Comparison of ENCODE assay signal across 8 cellular contexts in the genomic region with DNA sequence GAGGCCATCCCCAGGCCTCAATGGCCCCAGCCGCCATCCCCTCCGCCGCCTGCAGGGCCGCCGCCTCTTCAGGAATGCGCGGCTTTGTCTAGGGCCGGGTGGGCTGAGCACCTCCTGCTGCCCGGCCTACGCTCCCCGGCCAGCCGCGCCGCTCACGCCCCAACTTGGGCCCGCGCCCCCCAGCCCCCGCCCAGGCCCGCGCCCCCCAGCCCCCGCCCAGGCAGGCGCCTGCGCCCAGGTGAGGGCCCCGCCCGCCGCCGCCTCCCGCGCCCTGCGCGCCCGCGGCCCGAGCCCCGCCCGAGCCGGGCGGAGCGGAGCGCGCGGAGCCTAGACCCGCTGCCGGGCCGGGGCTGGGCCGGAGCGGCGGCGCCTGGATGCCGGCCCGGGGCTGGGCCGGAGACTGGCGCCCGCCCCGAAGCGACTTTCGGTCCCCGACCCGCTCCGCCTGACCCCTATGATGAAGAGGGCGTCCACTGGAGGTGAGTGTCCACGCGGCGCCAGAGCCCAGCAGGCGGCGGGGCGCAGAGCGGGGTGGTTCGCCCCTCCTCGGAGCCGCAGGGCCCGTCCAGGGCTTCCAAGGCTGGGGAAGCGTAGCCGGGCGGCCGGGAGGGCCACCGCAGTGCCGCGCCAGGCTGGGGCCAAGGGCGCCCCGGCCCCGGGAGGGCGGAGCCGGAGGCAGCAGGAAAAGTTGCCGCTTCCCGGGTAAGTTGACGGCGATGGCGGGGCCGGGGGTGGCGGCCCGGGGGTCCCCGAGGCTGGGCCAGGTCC. TPM values are rescaled to one million over a fixed set of nuclear protein-coding genes. Genes with fewer than 3 reads are reported as not detected.
A peak's percentile ranks its signal among the peaks of the same experiment; 100 is the strongest.
DNase-seq lines count a peak whose midpoint lies in the region; ATAC-seq and TF ChIP-seq lines count a peak whose summit lies in the region.

No MANE protein-coding gene starts in this region.

- TF ChIP-seq CTCF in breast epithelium (IDR thresholded peaks at IDR 0.05) = no peak
- TF ChIP-seq CTCF in transverse colon (IDR thresholded peaks at IDR 0.05) = peak in 1 of 5 experiments; percentile 12

- TF ChIP-seq RAD21 in Ishikawa (IDR thresholded peaks at IDR 0.05; ENCODE audit: low read depth) = no peak

- 2% methylated on average over 34 of the region's 93 CpGs; no CpG with 5 or more reads in 1 of the 2 donors for WGBS in transverse colon (ENCODE audit: low coverage in 1 of 2), 2 donors

- H3K4me3 ChIP-seq in breast epithelium = peak overlapping the region; percentile 50 to 76 (median 62)
- H3K4me3 ChIP-seq in transverse colon = peak overlapping the region; percentile 14 to 75 (median 28)
- no peak overlapping the region for H3K4me3 ChIP-seq in CD4-positive, alpha-beta memory T cell (ENCODE audit: low read length in 2 of 2)

- CTCF ChIA-PET in CD4-positive, alpha-beta memory T cell (lab: Charles Lee; ENCODE audit: partially characterized antibody) = no interaction called here

- H3K27me3 ChIP-seq in breast epithelium = peaks cover 0 to 5% of the 10 kb centered on the region in 2 donors
- H3K27me3 ChIP-seq in transverse colon = peaks cover 37% of the 10 kb centered on the region
- H3K27me3 ChIP-seq in CD4-positive, alpha-beta memory T cell (ENCODE audit: insufficient read depth, low read length) = peaks cover 7% of the 10 kb centered on the region

- TF ChIP-seq EP300 in Ishikawa (IDR thresholded peaks at IDR 0.05; ENCODE audit: borderline replicate concordance) = no peak
- TF ChIP-seq EP300 in transverse colon (IDR thresholded peaks at IDR 0.05; ENCODE audit: low read depth) = no peak

- H3K4me1 Mint-ChIP-seq in CD4-positive, alpha-beta memory T cell = peaks cover 0 to 5% (median under 1%) of the 10 kb centered on the region in 4 donors

- no peak for ATAC-seq in HG02678 (IDR thresholded peaks at IDR 0.05; ENCODE audit: unreplicated experiment)

- H3K36me3 Mint-ChIP-seq in CD4-positive, alpha-beta memory T cell = no peaks in the 10 kb centered on the region

- no peak overlapping the region for H3K4me3 Mint-ChIP-seq in CD4-positive, alpha-beta memory T cell

- intact Hi-C loops in breast epithelium (cut with DNase I; ENCODE audit: low total_unique reads) = no loop called here
- intact Hi-C loops in transverse colon (cut with DNase I; ENCODE audit: low total_unique reads) = no loop called here
- intact Hi-C loops in CD4-positive, alpha-beta memory T cell (cut with micrococcal nuclease) = no loop called here

- peaks cover 12% of the 10 kb centered on the region in 2 donors for H3K27me3 Mint-ChIP-seq in CD4-positive, alpha-beta memory T cell

- H3K36me3 ChIP-seq in breast epithelium (no peaks in the 10 kb centered on the region), transverse colon (no peaks in the 10 kb centered on the region)
- H3K36me3 ChIP-seq in CD4-positive, alpha-beta memory T cell (ENCODE audit: insufficient read depth, low read length) = no peaks in the 10 kb centered on the region

- H3K27ac Mint-ChIP-seq in CD4-positive, alpha-beta memory T cell = no peak overlapping the region

- peaks cover 0 to 1% (median 0%) of the 10 kb centered on the region in 8 donors for H3K9me3 Mint-ChIP-seq in CD4-positive, alpha-beta memory T cell

- no peaks in the 10 kb centered on the region for H3K9me3 ChIP-seq in breast epithelium
- H3K9me3 ChIP-seq in transverse colon = no peaks in the 10 kb centered on the region
- H3K9me3 ChIP-seq in CD4-positive, alpha-beta memory T cell (ENCODE audit: control insufficient read depth in 1 of 2, low read length in 2 of 2) = no peaks in the 10 kb centered on the region

- no peak overlapping the region for H3K27ac ChIP-seq in breast epithelium
- no peak overlapping the region for H3K27ac ChIP-seq in transverse colon
- H3K27ac ChIP-seq in CD4-positive, alpha-beta memory T cell (ENCODE audit: low read depth, low read length) = no peak overlapping the region

- DNase-seq in COLO668 (lab: John Stamatoyannopoulos, UW; ENCODE audit: unreplicated experiment) (peak; percentile 45), breast epithelium (ENCODE audit: low spot score in 2 of 2) (no peak), left kidney (ENCODE audit: low read depth, low spot score) (peak; percentile 78), transverse colon (no peak), UCSD-AML1 (lab: John Stamatoyannopoulos, UW; ENCODE audit: unreplicated experiment) (no peak)
- DNase-seq in CD4-positive, alpha-beta memory T cell = no peak

- in situ Hi-C loops in transverse colon (cut with MboI; ENCODE audit: low pct_ligation_motif_present in 1 of 4, low pct_unique_long_range_greater_than_20kb in 1 of 4, low sequenced_read_pairs in 3 of 4) = no loop called here

- TF ChIP-seq POLR2A in breast epithelium (IDR thresholded peaks at IDR 0.05) (no peak), transverse colon (IDR thresholded peaks at IDR 0.05) (no peak)

- POLR2A ChIA-PET in CD4-positive, alpha-beta memory T cell (lab: Charles Lee; ENCODE audit: partially characterized antibody) = no interaction called here

- H3K4me1 ChIP-seq in breast epithelium (no peaks in the 10 kb centered on the region), transverse colon (peaks cover 0 to 9% (median 7%) of the 10 kb centered on the region in 4 donors)
- peaks cover 6% of the 10 kb centered on the region for H3K4me1 ChIP-seq in CD4-positive, alpha-beta memory T cell (ENCODE audit: insufficient read depth, low read length)

TF ChIP-seq in Ishikawa, 13 proteins besides CTCF, POLR2A, EP300 and RAD21:
- TF ChIP-seq ZBTB7A (IDR thresholded peaks at IDR 0.05; ENCODE audit: low read depth) (0 out of 2 replicates have a peak, but pooled peaks have one; percentile 10), YY1 (IDR thresholded peaks at IDR 0.05; ENCODE audit: low read depth) (no peak)

RNA-seq across cellular contexts. Expression of a gene that starts 34.3 kb away (rescaled TPM):
- total RNA-seq in breast epithelium (10 to 100 TPM in 2 of 3 donors, 1 to 10 TPM in 1; 4.6 to 29.6 (median 11.1) TPM), transverse colon (10 to 100 TPM in 2 of 4 donors, 1 to 10 TPM in 2; 3.5 to 14.2 (median 9.3) TPM)
- total RNA-seq in CD4-positive, alpha-beta memory T cell = under 1 TPM; 0.22 to 0.23 TPM
- under 1 TPM in 1 of 2 donors, not detected in 1; 0.15 TPM for polyA plus RNA-seq in CD4-positive, alpha-beta memory T cell

Comparison
In these comparisons a context has a peak if more than half of its experiments do, and no peak if none do; other contexts are left out.
1. DNase-seq: peak in COLO668 (single experiment) and left kidney (single experiment); none in breast epithelium (0 of 2), transverse colon (single experiment), CD4-positive, alpha-beta memory T cell (0 of 5) and UCSD-AML1 (single experiment).
2. H3K4me3 ChIP-seq: peak in breast epithelium (3 of 3) and transverse colon (4 of 4); none in CD4-positive, alpha-beta memory T cell (0 of 2).